In genomic region chr2:156399950-156400703, GRCh38 we compare ENCODE assay signal across 1 cellular context.
A peak's percentile ranks its signal among the peaks of the same experiment; 100 is the strongest.
TF ChIP-seq lines count a peak whose summit lies in the region.

No MANE protein-coding gene starts in this region.

TF ChIP-seq in HepG2, 621 proteins besides CTCF, POLR2A, EP300 and RAD21 (continued from another document and continues in another):
- TF ChIP-seq ZNF180 (CRISPR knock-in tag; IDR thresholded peaks at IDR 0.05; ENCODE audit: borderline replicate concordance, low read depth) = no peak
- no peak for TF ChIP-seq ZFP1 (CRISPR knock-in tag; IDR thresholded peaks at IDR 0.05)
- no peak for TF ChIP-seq ZSCAN9 (CRISPR knock-in tag; IDR thresholded peaks at IDR 0.05; ENCODE audit: borderline replicate concordance)
- peak; percentile 64 for TF ChIP-seq MAX (IDR thresholded peaks at IDR 0.05)
- no peak for TF ChIP-seq MLX (CRISPR knock-in tag; IDR thresholded peaks at IDR 0.05)
- TF ChIP-seq SETDB1 (CRISPR knock-in tag; IDR thresholded peaks at IDR 0.05; ENCODE audit: borderline replicate concordance) = no peak
- peak; percentile 64; the same call in 1 of the 2 replicates for TF ChIP-seq HIVEP1 (CRISPR knock-in tag; IDR thresholded peaks at IDR 0.05)
- no peak for TF ChIP-seq CEBPZ (IDR thresholded peaks at IDR 0.05; ENCODE audit: low read length)
- TF ChIP-seq CEBPB (IDR thresholded peaks at IDR 0.05; ENCODE audit: borderline replicate concordance, low read depth, low read length) = no peak
- 0 out of 2 replicates have a peak, but pooled peaks have one; percentile 35 for TF ChIP-seq RARG (CRISPR knock-in tag; IDR thresholded peaks at IDR 0.05; ENCODE audit: low read depth)
- TF ChIP-seq MTERF4 (CRISPR knock-in tag; IDR thresholded peaks at IDR 0.05) = no peak
- TF ChIP-seq ZNF337 (CRISPR knock-in tag; IDR thresholded peaks at IDR 0.05; ENCODE audit: borderline replicate concordance, low read depth) = no peak
- no peak for TF ChIP-seq AKAP8 (CRISPR knock-in tag; IDR thresholded peaks at IDR 0.05)
- no peak; the same call in 1 of the 2 replicates for TF ChIP-seq CCDC6 (CRISPR knock-in tag; IDR thresholded peaks at IDR 0.05)
- TF ChIP-seq TEF (CRISPR knock-in tag; IDR thresholded peaks at IDR 0.05) = peak; percentile 48; the same call in 1 of the 2 replicates
- no peak for TF ChIP-seq ZNF335 (CRISPR knock-in tag; IDR thresholded peaks at IDR 0.05)
- 0 out of 2 replicates have a peak, but pooled peaks have one; percentile 33 for TF ChIP-seq ZNF160 (CRISPR knock-in tag; IDR thresholded peaks at IDR 0.05)
- TF ChIP-seq ZNF224 (CRISPR knock-in tag; IDR thresholded peaks at IDR 0.05) = 0 out of 2 replicates have a peak, but pooled peaks have one; percentile 18
- TF ChIP-seq FIP1L1 (IDR thresholded peaks at IDR 0.05; ENCODE audit: borderline replicate concordance, insufficient read depth, low read depth, low read length) = no peak
- TF ChIP-seq AHDC1 (CRISPR knock-in tag; IDR thresholded peaks at IDR 0.05; ENCODE audit: borderline replicate concordance) = no peak
- TF ChIP-seq PPARG (CRISPR knock-in tag; conservative IDR thresholded peaks at IDR 0.05) = no peak
- peak; percentile 80; the same call in 1 of the 2 replicates for TF ChIP-seq ZNF230 (CRISPR knock-in tag; IDR thresholded peaks at IDR 0.05)
- no peak for TF ChIP-seq KLF13 (CRISPR knock-in tag; IDR thresholded peaks at IDR 0.05)
- no peak for TF ChIP-seq CBX5 (CRISPR knock-in tag; IDR thresholded peaks at IDR 0.05; ENCODE audit: borderline replicate concordance)
- TF ChIP-seq RFX3 (CRISPR knock-in tag; IDR thresholded peaks at IDR 0.05) = no peak
- no peak for TF ChIP-seq ZNF264 (CRISPR knock-in tag; IDR thresholded peaks at IDR 0.05)
- 0 out of 2 replicates have a peak, but pooled peaks have one; percentile 9 for TF ChIP-seq MIER2 (CRISPR knock-in tag; IDR thresholded peaks at IDR 0.05)
- TF ChIP-seq NR2F1 (CRISPR knock-in tag; IDR thresholded peaks at IDR 0.05) = no peak
- no peak for TF ChIP-seq SRSF4 (IDR thresholded peaks at IDR 0.05; ENCODE audit: low read depth, low read length, poor library complexity, severe bottlenecking)
- TF ChIP-seq ZNF274 (CRISPR knock-in tag; IDR thresholded peaks at IDR 0.05) = no peak
- TF ChIP-seq HNRNPLL (IDR thresholded peaks at IDR 0.05; ENCODE audit: low read depth, low read length, poor library complexity, severe bottlenecking) = peak; percentile 98
- TF ChIP-seq THYN1 (CRISPR knock-in tag; IDR thresholded peaks at IDR 0.05; ENCODE audit: borderline replicate concordance, low read depth) = no peak
- TF ChIP-seq ZSCAN22 (CRISPR knock-in tag; IDR thresholded peaks at IDR 0.05) = 0 out of 2 replicates have a peak, but pooled peaks have one; percentile 43
- no peak for TF ChIP-seq FOXM1 (CRISPR knock-in tag; IDR thresholded peaks at IDR 0.05)
- peak; percentile 31; the same call in 1 of the 2 replicates for TF ChIP-seq ATF7-NPFF (CRISPR knock-in tag; IDR thresholded peaks at IDR 0.05; ENCODE audit: low read depth)
- no peak for TF ChIP-seq WIZ (CRISPR knock-in tag; IDR thresholded peaks at IDR 0.05)
- TF ChIP-seq ZNF580 (CRISPR knock-in tag; IDR thresholded peaks at IDR 0.05; ENCODE audit: borderline replicate concordance, low read depth) = no peak
- no peak for TF ChIP-seq ZNF20 (CRISPR knock-in tag; IDR thresholded peaks at IDR 0.05)
- peak; percentile 47 for TF ChIP-seq ZNF503 (CRISPR knock-in tag; IDR thresholded peaks at IDR 0.05)
- 0 out of 2 replicates have a peak, but pooled peaks have one; percentile 1 for TF ChIP-seq NCOA2 (CRISPR knock-in tag; IDR thresholded peaks at IDR 0.05)
- TF ChIP-seq FOXC1 (CRISPR knock-in tag; IDR thresholded peaks at IDR 0.05; ENCODE audit: borderline replicate concordance) = no peak
- no peak for TF ChIP-seq SAFB2 (CRISPR knock-in tag; IDR thresholded peaks at IDR 0.05; ENCODE audit: borderline replicate concordance, low read depth)
- 0 out of 2 replicates have a peak, but pooled peaks have one; percentile 47 for TF ChIP-seq ZNF543 (CRISPR knock-in tag; IDR thresholded peaks at IDR 0.05)
- no peak for TF ChIP-seq PRPF4 (IDR thresholded peaks at IDR 0.05; ENCODE audit: low read depth, low read length, poor library complexity, severe bottlenecking)
- TF ChIP-seq TEAD3 (CRISPR knock-in tag; optimal IDR thresholded peaks at IDR 0.05; ENCODE audit: borderline replicate concordance) = no peak
- no peak for TF ChIP-seq ZSCAN21 (CRISPR knock-in tag; IDR thresholded peaks at IDR 0.05; ENCODE audit: borderline replicate concordance)
- no peak for TF ChIP-seq ZKSCAN8 (CRISPR knock-in tag; IDR thresholded peaks at IDR 0.05; ENCODE audit: borderline replicate concordance)
- no peak for TF ChIP-seq ZBTB39 (CRISPR knock-in tag; IDR thresholded peaks at IDR 0.05)
- TF ChIP-seq GPN1 (CRISPR knock-in tag; IDR thresholded peaks at IDR 0.05; ENCODE audit: borderline replicate concordance) = no peak
- peak; percentile 67; the same call in 1 of the 2 replicates for TF ChIP-seq ZNF563 (CRISPR knock-in tag; IDR thresholded peaks at IDR 0.05)
- TF ChIP-seq ZNF256 (CRISPR knock-in tag; conservative IDR thresholded peaks at IDR 0.05) = 0 out of 2 replicates have a peak, but pooled peaks have one; percentile 26
